5 cellular contexts compared by ENCODE assay signal in the genomic region with DNA sequence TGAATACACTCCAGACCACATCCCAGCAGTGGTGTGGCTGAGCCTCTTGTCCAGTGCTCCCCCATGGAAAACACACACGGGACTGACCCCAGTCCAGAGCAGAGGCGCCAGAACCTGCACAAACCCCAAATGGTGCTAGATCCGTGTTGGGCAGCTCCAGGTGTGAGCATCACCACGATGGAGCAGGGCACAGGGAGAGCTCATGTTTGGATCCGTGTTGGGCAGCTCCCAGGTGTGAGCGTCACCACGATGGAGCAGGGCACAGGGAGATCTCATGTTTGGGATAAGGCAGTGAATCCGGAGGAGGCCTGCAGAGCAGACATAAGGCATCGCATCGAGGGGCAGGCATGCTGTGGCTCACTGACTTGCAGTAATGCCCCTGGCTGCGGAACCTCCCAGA.
"Had no signal": no experiment of that assay in that cellular context is flagged by ENCODE, and none has a peak within 500 bp of the region (broad histone marks: within the 10 kb centered on the region; RNA-seq: fewer than 3 reads in every experiment).

No MANE protein-coding gene starts in this region.

- H2AFZ ChIP-seq: GM23338 had no signal

- H3K36me3 ChIP-seq: HAP-1 had no signal

- H3K4me3 ChIP-seq: GM23338, HAP-1, K562 had no signal

- H3K4me3 Mint-ChIP-seq: GM23338 had no signal

- DNase-seq: H7, IMR-90 had no signal

- H3K27ac Mint-ChIP-seq: GM23338 had no signal

- H3K4me2 ChIP-seq: GM23338 had no signal

- H3K4me1 ChIP-seq: HAP-1 had no signal

- H3K9me3 ChIP-seq: HAP-1 had no signal

- ATAC-seq: GM23338, K562 had no signal
